ENCODE assay signal across 30 cellular contexts in genomic region chr1:229709620-229710019, GRCh38.
"Had no signal": no experiment of that assay in that cellular context is flagged by ENCODE, and none has a peak within 500 bp of the region (broad histone marks: within the 10 kb centered on the region; RNA-seq: fewer than 3 reads in every experiment).

No MANE protein-coding gene starts in this region.

- H3K4me1 Mint-ChIP-seq: activated B cell treated with CpG ODN at 0.5 μM for 24 hours; activated CD8-positive, alpha-beta memory T cell treated with anti-CD3 and anti-CD28 coated beads, Interleukin-2, amount 10 ng/mL, durations not matched to agents 7 days and 5 days; activated naive CD4-positive, alpha-beta T cell treated with anti-CD3 and anti-CD28 coated beads, Interleukin-2, amount 10 ng/mL, durations not matched to agents 7 days and 5 days; activated naive CD8-positive, alpha-beta T cell treated with anti-CD3 and anti-CD28 coated beads, Interleukin-2, amount 10 ng/mL, durations not matched to agents 7 days and 5 days; endodermal cell; T-helper 17 cell had no signal

- H3K4me3 ChIP-seq: ascending aorta, colonic mucosa, gastroesophageal sphincter had no signal

- H3K36me3 Mint-ChIP-seq: activated CD8-positive, alpha-beta memory T cell treated with anti-CD3 and anti-CD28 coated beads, Interleukin-2, amount 10 ng/mL, durations not matched to agents 7 days and 5 days; activated naive CD4-positive, alpha-beta T cell treated with anti-CD3 and anti-CD28 coated beads, Interleukin-2, amount 10 ng/mL, durations not matched to agents 7 days and 5 days; activated naive CD8-positive, alpha-beta T cell treated with anti-CD3 and anti-CD28 coated beads, Interleukin-2, amount 10 ng/mL, durations not matched to agents 7 days and 5 days had no signal

- H3K27ac Mint-ChIP-seq: activated B cell treated with CpG ODN at 0.5 μM for 24 hours; activated CD4-positive, alpha-beta memory T cell treated with anti-CD3 and anti-CD28 coated beads for 36 hours; activated CD8-positive, alpha-beta memory T cell treated with anti-CD3 and anti-CD28 coated beads, Interleukin-2, amount 10 ng/mL, durations not matched to agents 7 days and 5 days; activated CD8-positive, alpha-beta T cell treated with anti-CD3 and anti-CD28 coated beads, Interleukin-2, amount 10 ng/mL, durations not matched to agents 7 days and 5 days; activated naive CD4-positive, alpha-beta T cell treated with anti-CD3 and anti-CD28 coated beads, Interleukin-2, amount 10 ng/mL, durations not matched to agents 7 days and 5 days; activated naive CD4-positive, alpha-beta T cell treated with anti-CD3 and anti-CD28 coated beads, Interleukin-2, amount 50 U/mL, for 72 hours; activated naive CD8-positive, alpha-beta T cell treated with anti-CD3 and anti-CD28 coated beads, Interleukin-2, amount 10 ng/mL, durations not matched to agents 7 days and 5 days; endodermal cell; T-helper 17 cell; T-helper 2 cell treated with Interferon-gamma antibody and Interleukin-4, amounts not matched to agents 5 μg/mL and 100 μg/mL, for 36 hours had no signal

- H3K4me1 ChIP-seq: ascending aorta, colonic mucosa, gastroesophageal sphincter had no signal

- H3K36me3 ChIP-seq: ascending aorta, brain microvascular endothelial cell, colonic mucosa, gastroesophageal sphincter, WERI-Rb-1 had no signal

- H3K9me3 ChIP-seq: ascending aorta, colonic mucosa, gastroesophageal sphincter had no signal

- H3K27me3 ChIP-seq: ascending aorta, brain microvascular endothelial cell, colonic mucosa, gastroesophageal sphincter had no signal

- DNase-seq: activated B cell treated with CpG ODN at 0.5 μM for 24 hours; activated CD4-positive, alpha-beta memory T cell treated with anti-CD3 and anti-CD28 coated beads for 36 hours; activated CD4-positive, alpha-beta T cell treated with anti-CD3 and anti-CD28 coated beads for 48 hours; activated CD8-positive, alpha-beta memory T cell treated with anti-CD3 and anti-CD28 coated beads, Interleukin-2, amount 10 ng/mL, durations not matched to agents 7 days and 5 days; activated CD8-positive, alpha-beta memory T cell treated with anti-CD3 and anti-CD28 coated beads, Interleukin-2, amount 50 U/mL, for 4 hours; activated CD8-positive, alpha-beta T cell treated with anti-CD3 and anti-CD28 coated beads, Interleukin-2, amount 10 ng/mL, durations not matched to agents 7 days and 5 days; activated gamma-delta T cell; activated naive CD4-positive, alpha-beta T cell; activated naive CD4-positive, alpha-beta T cell treated with anti-CD3 and anti-CD28 coated beads, Interleukin-2, amount 10 ng/mL, durations not matched to agents 7 days and 5 days; activated naive CD8-positive, alpha-beta T cell treated with anti-CD3 and anti-CD28 coated beads, Interleukin-2, amount 10 ng/mL, durations not matched to agents 7 days and 5 days; activated T-cell treated with anti-CD3 and anti-CD28 coated beads, Interleukin-2, amount 50 U/mL, for 1 hour; activated T-cell treated with anti-CD3 and anti-CD28 coated beads, Interleukin-2, amount 50 U/mL, for 48 hours; brain microvascular endothelial cell; caudate nucleus; colonic mucosa; effector memory CD4-positive, alpha-beta T cell; endodermal cell; foreskin melanocyte; head of caudate nucleus; hippocampal formation; T-helper 1 cell; T-helper 17 cell; T1000; WERI-Rb-1 had no signal

- ATAC-seq: activated CD4-positive, CD25-positive, alpha-beta regulatory T cell treated with anti-CD3 and anti-CD28 coated beads, Interleukin-2, amount 50 U/mL, for 24 hours; activated CD8-positive, alpha-beta memory T cell treated with anti-CD3 and anti-CD28 coated beads, Interleukin-2, amount 10 ng/mL, durations not matched to agents 7 days and 5 days; activated CD8-positive, alpha-beta T cell treated with anti-CD3 and anti-CD28 coated beads, Interleukin-2, amount 10 ng/mL, durations not matched to agents 7 days and 5 days; activated naive CD4-positive, alpha-beta T cell treated with anti-CD3 and anti-CD28 coated beads, Interleukin-2, amount 50 U/mL, for 72 hours; esophagus mucosa; gastroesophageal sphincter; T-helper 17 cell had no signal

- H3K4me3 Mint-ChIP-seq: activated B cell treated with CpG ODN at 0.5 μM for 24 hours; activated CD4-positive, alpha-beta memory T cell treated with anti-CD3 and anti-CD28 coated beads for 36 hours; activated CD8-positive, alpha-beta memory T cell treated with anti-CD3 and anti-CD28 coated beads, Interleukin-2, amount 10 ng/mL, durations not matched to agents 7 days and 5 days; activated CD8-positive, alpha-beta T cell treated with anti-CD3 and anti-CD28 coated beads, Interleukin-2, amount 10 ng/mL, durations not matched to agents 7 days and 5 days; activated naive CD4-positive, alpha-beta T cell treated with anti-CD3 and anti-CD28 coated beads, Interleukin-2, amount 10 ng/mL, durations not matched to agents 7 days and 5 days; activated naive CD8-positive, alpha-beta T cell treated with anti-CD3 and anti-CD28 coated beads, Interleukin-2, amount 10 ng/mL, durations not matched to agents 7 days and 5 days; endodermal cell; T-helper 17 cell; T-helper 2 cell treated with Interferon-gamma antibody and Interleukin-4, amounts not matched to agents 5 μg/mL and 100 μg/mL, for 36 hours had no signal

- H3K27ac ChIP-seq: ascending aorta, brain microvascular endothelial cell, colonic mucosa, gastroesophageal sphincter, WERI-Rb-1 had no signal
